ENCODE assay signal across 23 cellular contexts in genomic region chr3:128413003-128413370, GRCh38. TPM values are rescaled to one million over a fixed set of nuclear protein-coding genes. Genes with fewer than 3 reads are reported as not detected.
DNase-seq lines count a peak whose midpoint lies in the region; ATAC-seq, FAIRE-seq and TF ChIP-seq lines count a peak whose summit lies in the region.
"Had no signal": no experiment of that assay in that cellular context is flagged by ENCODE, and none has a peak within 500 bp of the region (broad histone marks: within the 10 kb centered on the region; RNA-seq: fewer than 3 reads in every experiment).

No MANE protein-coding gene starts in this region.

- no peak overlapping the region for H3K14ac ChIP-seq in H1 (ENCODE audit: insufficient read length)

- H3K4ac ChIP-seq in H1 (replicated peaks; ENCODE audit: insufficient read length, low read depth, low read length) = peak overlapping the region; percentile 16

- ATAC-seq in Right ventricle myocardium superior (ENCODE audit: poor library complexity) = no peak
- ATAC-seq: A549, GM12878, HCT116 had no signal

- no peaks in the 10 kb centered on the region for H3K79me1 ChIP-seq in H1 (ENCODE audit: low read depth, low read length)

- H2AK5ac ChIP-seq in H1 (ENCODE audit: low read depth, low read length) = no peak overlapping the region

- no peak overlapping the region for H3K23ac ChIP-seq in H1 (ENCODE audit: insufficient read length)

- CTCF ChIA-PET in H1 (lab: Charles Lee; ENCODE audit: partially characterized antibody) = interaction anchor here (1.3 kb wide), 1 partner anchor 15 kb away, joined by 6 read pairs; no protein-coding TSS in a partner anchor

- H3K18ac ChIP-seq in H1 (ENCODE audit: extremely low read depth, low read length) = peak overlapping the region; percentile 71

- H3K27me3 ChIP-seq in cardiac muscle cell = no peaks in the 10 kb centered on the region
- H3K27me3 ChIP-seq in H1 (replicated peaks in 1 of 4; ENCODE audit: control insufficient read depth in 3 of 4, extremely low read depth in 1 of 4, insufficient read depth in 3 of 4, low read length in 3 of 4) = no peaks in the 10 kb centered on the region; a peak in 1 of 7 replicates
- no peaks in the 10 kb centered on the region for H3K27me3 ChIP-seq in ovary
- H3K27me3 ChIP-seq: SJSA1 had no signal

- WGBS in H1 (ENCODE audit: extremely low coverage in 1 of 2, insufficient coverage in 1 of 2, insufficient read length in 1 of 2, insufficient replicate concordance in 2 of 2, low coverage in 1 of 2, low lambda C conversion rate in 2 of 2, missing lambda C conversion rate in 1 of 2), 2 experiments = 60% methylated on average over 8 of the region's 8 CpGs; no CpG with 5 or more reads in 1 of the 2 experiments
- WGBS in mesodermal cell (ENCODE audit: insufficient coverage in 2 of 2), 2 experiments = 57 to 58% methylated on average over 8 of the region's 8 CpGs
- WGBS in ovary, 3 donors = 87 to 90% (median 88%) methylated on average over 8 of the region's 8 CpGs

- TF ChIP-seq EP300 in H1 (IDR thresholded peaks at IDR 0.05; ENCODE audit: borderline replicate concordance in 1 of 2, low read depth in 2 of 2, low read length in 2 of 2) (no peak), ovary (IDR thresholded peaks at IDR 0.05) (no peak)

- H3K79me2 ChIP-seq in H1 (ENCODE audit: control insufficient read depth in 1 of 2, insufficient read depth in 2 of 2, low read length in 2 of 2) = no peaks in the 10 kb centered on the region

- H4K5ac ChIP-seq in H1 (ENCODE audit: insufficient read length, low read depth, low read length) = peak overlapping the region; percentile 30

- no peak for FAIRE-seq in H1 (lab: Jason Lieb, UNC)
- FAIRE-seq: A549, GM12878 had no signal

- no peak overlapping the region for H2BK120ac ChIP-seq in H1 (replicated peaks; ENCODE audit: low read depth, low read length)

- H2AFZ ChIP-seq in H1 (ENCODE audit: low read length) = no peak overlapping the region

- H3K9me3 ChIP-seq in cardiac muscle cell (ENCODE audit: low read depth) = no peaks in the 10 kb centered on the region
- no peaks in the 10 kb centered on the region for H3K9me3 ChIP-seq in H1 (ENCODE audit: insufficient read depth in 2 of 2, low read depth in 1 of 2, low read length in 1 of 2)
- H3K9me3 ChIP-seq in mesodermal cell (ENCODE audit: control insufficient read depth, low read length) = no peaks in the 10 kb centered on the region
- H3K9me3 ChIP-seq in ovary = no peaks in the 10 kb centered on the region
- H3K9me3 ChIP-seq: A549, SJSA1 had no signal

- TF ChIP-seq CTCF in cardiac muscle cell (IDR thresholded peaks at IDR 0.05; ENCODE audit: low read depth, low read length) (no peak), H1 (IDR thresholded peaks at IDR 0.05; ENCODE audit: control extremely low read depth in 1 of 3, insufficient read depth in 1 of 3, low read depth in 1 of 3, low read length in 3 of 3) (no peak), ovary (IDR thresholded peaks at IDR 0.05) (no peak)

- peak overlapping the region; percentile 41 for H3K27ac ChIP-seq in cardiac muscle cell
- H3K27ac ChIP-seq in H1 (ENCODE audit: low read depth, low read length) = no peak overlapping the region; the same call in 1 of the 2 replicates
- peak overlapping the region; percentile 80 for H3K27ac ChIP-seq in mesodermal cell (ENCODE audit: low read depth, low read length, severe bottlenecking)
- H3K27ac ChIP-seq in ovary = no peak overlapping the region
- H3K27ac ChIP-seq: A549, RWPE1, SJSA1 had no signal

- H3K36me3 ChIP-seq in cardiac muscle cell (no peaks in the 10 kb centered on the region), H1 (ENCODE audit: control insufficient read depth in 2 of 4, insufficient read depth in 4 of 4, low read length in 3 of 4) (no peaks in the 10 kb centered on the region), mesodermal cell (ENCODE audit: control insufficient read depth, insufficient read depth, low read length) (no peaks in the 10 kb centered on the region), ovary (no peaks in the 10 kb centered on the region)
- H3K36me3 ChIP-seq: SJSA1 had no signal

- peak overlapping the region; percentile 44 for H4K91ac ChIP-seq in H1 (replicated peaks; ENCODE audit: insufficient read length, low read length)

- TF ChIP-seq RAD21 in H1 (IDR thresholded peaks at IDR 0.05 in 1 of 2, conservative IDR thresholded peaks at IDR 0.05 in 1 of 2; ENCODE audit: low read depth in 2 of 2, low read length in 2 of 2) = no peak

- H4K20me1 ChIP-seq in H1 (replicated peaks in 1 of 2; ENCODE audit: control insufficient read depth in 1 of 2, insufficient read depth in 2 of 2, low read length in 2 of 2) = no peaks in the 10 kb centered on the region

- peak overlapping the region; percentile 81; the same call in 1 of the 2 replicates for H2BK15ac ChIP-seq in H1 (ENCODE audit: low read length)

- peak overlapping the region; percentile 14 to 31; a peak in 1 of 4 replicates for H3K4me2 ChIP-seq in H1 (ENCODE audit: insufficient read depth in 1 of 2, low read depth in 2 of 2, low read length in 2 of 2)
- H3K4me2 ChIP-seq: A549 had no signal

- DNase-seq in cardiac muscle cell (ENCODE audit: low read depth in 1 of 2, low spot score in 1 of 2) = no peak
- DNase-seq in Right ventricle myocardium superior = no peak
- no peak for DNase-seq in H1 (ENCODE audit: low read depth in 1 of 2, low spot score in 2 of 2)
- DNase-seq in ovary = no peak
- DNase-seq in GOT3 (lab: John Stamatoyannopoulos, UW) = no peak
- no peak for DNase-seq in NCI-H2081 (lab: John Stamatoyannopoulos, UW)
- DNase-seq: C1 segment of cervical spinal cord, DMS 273 treated with DMSO at 0.1 percent for 48 hours, GDM1, KBM-7, MV-4-11, NCI-H1417, NCI-H187 treated with DMSO at 0.1 percent for 48 hours, NCI-H2171, NCI-H446, NCI-H69, OCI-M1 had no signal

- no peak overlapping the region for H3K56ac ChIP-seq in H1 (replicated peaks; ENCODE audit: insufficient read length, low read depth, low read length)

- intact Hi-C loops in Right ventricle myocardium superior (cut with DNase I) (no loop called here), ovary (cut with DNase I) (no loop called here)

- POLR2A ChIA-PET in H1 (lab: Charles Lee; ENCODE audit: partially characterized antibody) = no interaction called here

- peaks cover 2% of the 10 kb centered on the region; the same call in 1 of the 2 replicates for H3K23me2 ChIP-seq in H1 (ENCODE audit: low read depth, low read length)

- H3K9ac ChIP-seq in H1 (replicated peaks in 1 of 4; ENCODE audit: extremely low read depth in 1 of 4, low read depth in 3 of 4, low read length in 3 of 4) = no peak overlapping the region

- peak overlapping the region; percentile 82 for H4K8ac ChIP-seq in H1 (ENCODE audit: extremely low read depth, insufficient read depth, low read length)

- H2BK20ac ChIP-seq in H1 (ENCODE audit: low read length) = no peak overlapping the region

- no peak overlapping the region for H3K4me3 ChIP-seq in cardiac muscle cell
- no peak overlapping the region for H3K4me3 ChIP-seq in H1 (ENCODE audit: extremely low read depth in 1 of 4, insufficient read depth in 2 of 4, low read depth in 3 of 4, low read length in 4 of 4)
- H3K4me3 ChIP-seq in mesodermal cell (ENCODE audit: extremely low read depth, insufficient read depth, low read length, poor library complexity, severe bottlenecking) = no peak overlapping the region
- H3K4me3 ChIP-seq in ovary = no peak overlapping the region
- H3K4me3 ChIP-seq: A549, GM12878, SJSA1 had no signal

- TF ChIP-seq POLR2A in H1 (IDR thresholded peaks at IDR 0.05; ENCODE audit: control extremely low read depth in 1 of 2, low read depth in 2 of 2, low read length in 2 of 2) (no peak), ovary (IDR thresholded peaks at IDR 0.05) (no peak)

- H2BK12ac ChIP-seq in H1 (ENCODE audit: low read depth, low read length) = peak overlapping the region; percentile 90; the same call in 1 of the 2 replicates

- H3K4me1 ChIP-seq in cardiac muscle cell (ENCODE audit: low read depth) = peaks cover 24% of the 10 kb centered on the region
- peaks cover 0 to 24% (median 19%) of the 10 kb centered on the region in 4 experiments; a peak in 6 of 7 replicates for H3K4me1 ChIP-seq in H1 (replicated peaks in 1 of 4; ENCODE audit: control insufficient read depth in 3 of 4, insufficient read depth in 4 of 4, low read length in 3 of 4)
- peaks cover 49% of the 10 kb centered on the region for H3K4me1 ChIP-seq in mesodermal cell (ENCODE audit: control insufficient read depth, insufficient read depth, low read length, poor library complexity, severe bottlenecking)
- peaks cover 6% of the 10 kb centered on the region for H3K4me1 ChIP-seq in ovary (ENCODE audit: insufficient read depth)

- peak overlapping the region; percentile 66 for H2BK5ac ChIP-seq in H1 (ENCODE audit: low read depth, low read length)

TF ChIP-seq in H1, 55 proteins besides CTCF, POLR2A, EP300 and RAD21:
- no peak for TF ChIP-seq CHD2 (IDR thresholded peaks at IDR 0.05; ENCODE audit: low read length)
- TF ChIP-seq ASH2L (IDR thresholded peaks at IDR 0.05; ENCODE audit: low read length) = peak; percentile 27

RNA-seq across cellular contexts. Expression of gene DNAJB8, which starts 53.7 kb away (rescaled TPM):
- not detected in 2 replicates for total RNA-seq in cardiac muscle cell
- polyA plus RNA-seq in cardiac muscle cell = not detected in 2 replicates
- total RNA-seq in Right ventricle myocardium superior = not detected
- total RNA-seq in H1 (2021; fragmentation: NEBNext Ultra II Directional; extraction: Animal tissue kit (Norgen Biotek cat#: 25700)) = not detected in 2 replicates
- not detected in 2 replicates for polyA plus RNA-seq in H1 (2011; rRNA removed)
- not detected for polyA plus RNA-seq in H1 (2011; cell fraction: cytosol; rRNA removed)
- not detected for polyA plus RNA-seq in H1 (2011; cell fraction: nucleus; rRNA removed)
- polyA plus RNA-seq in H1 (2012, experiment 1 of 2) = not detected in 4 replicates
- not detected for polyA plus RNA-seq in H1 (2012, experiment 2 of 2)
- polyA plus RNA-seq in H1 (2013, experiment 1 of 2) = not detected
- not detected for polyA plus RNA-seq in H1 (2013, experiment 2 of 2)
- not detected in 2 replicates for polyA minus RNA-seq in H1 (2011; rRNA and poly(A)+ RNA removed)
- not detected for polyA minus RNA-seq in H1 (2011; cell fraction: cytosol; rRNA and poly(A)+ RNA removed)
- polyA minus RNA-seq in H1 (2011; cell fraction: nucleus; rRNA and poly(A)+ RNA removed) = not detected
- polyA plus RNA-seq in mesodermal cell (2013, experiment 1 of 2) = not detected
- not detected for polyA plus RNA-seq in mesodermal cell (2013, experiment 2 of 2)
- total RNA-seq in ovary = not detected
- not detected for polyA plus RNA-seq in ovary
- total RNA-seq: GM12878, SJSA1 had no signal
- polyA plus RNA-seq: A549, GM12878 had no signal

Comparison
In these comparisons a context has a peak if more than half of its experiments do, and no peak if none do; other contexts are left out.
1. H3K27ac ChIP-seq: peak in cardiac muscle cell (single experiment) and mesodermal cell (single experiment); none in H1 (single experiment) and ovary (0 of 2).